ENCODE assay signal across 16 cellular contexts in the genomic region with DNA sequence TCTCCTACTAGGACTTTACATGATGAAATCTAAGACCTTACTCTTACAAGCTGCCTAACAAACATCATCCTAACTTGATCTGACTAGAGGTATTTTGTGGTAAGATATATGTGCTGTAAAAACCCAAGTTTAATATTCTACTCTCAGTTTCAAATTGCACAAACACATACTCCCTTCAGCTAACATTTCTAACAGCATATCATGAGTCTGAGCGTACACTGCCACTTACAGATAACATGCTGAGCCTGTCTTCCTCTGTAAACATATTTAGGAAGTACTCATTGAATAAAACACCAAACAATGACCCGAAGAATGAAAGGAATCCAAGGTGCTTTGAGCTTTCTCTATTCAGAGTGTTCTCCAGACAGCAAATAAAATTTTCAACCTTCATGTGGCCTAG. TPM values are rescaled to one million over a fixed set of nuclear protein-coding genes. Genes with fewer than 3 reads are reported as not detected.
DNase-seq lines count a peak whose midpoint lies in the region; ATAC-seq and TF ChIP-seq lines count a peak whose summit lies in the region.
"Had no signal": no experiment of that assay in that cellular context is flagged by ENCODE, and none has a peak within 500 bp of the region (broad histone marks: within the 10 kb centered on the region; RNA-seq: fewer than 3 reads in every experiment).

No MANE protein-coding gene starts in this region.

- peak; percentile 36 for DNase-seq in NCI-H748 (lab: John Stamatoyannopoulos, UW; ENCODE audit: unreplicated experiment)
- DNase-seq in NCI-H748 treated with DMSO at 0.1 percent for 48 hours (lab: John Stamatoyannopoulos, UW) = no peak
- DNase-seq in WTC11 (ENCODE audit: low spot score) = no peak
- DNase-seq in fibroblast of pulmonary artery (ENCODE audit: low read depth) = peak; percentile 39
- no peak for DNase-seq in stimulated activated effector memory CD8-positive, alpha-beta T cell treated with anti-CD3 and anti-CD28 coated beads, Interleukin-12 subunit alpha, Interleukin-12 subunit beta, amount 100 ng/mL, for 72 hours (ENCODE audit: low spot score in 2 of 2)
- DNase-seq in NCI-H187 (lab: John Stamatoyannopoulos, UW) = no peak
- no peak for DNase-seq in HEK293T (ENCODE audit: extremely low spot score)
- DNase-seq: activated CD4-positive, alpha-beta T cell treated with anti-CD3 and anti-CD28 coated beads for 1 hour; DND-41; mammary epithelial cell; right cardiac atrium; stimulated activated CD4-positive, alpha-beta T cell treated with anti-CD3 and anti-CD28 coated beads, Interleukin-1b, Interleukin-23, amount 100 ng/mL, for 48 hours had no signal

- H3K27me3 Mint-ChIP-seq in WTC11 (ENCODE audit: low read depth) = peaks cover 33% of the 10 kb centered on the region

- H3K27ac Mint-ChIP-seq in WTC11 = peak overlapping the region; percentile 15; the same call in 1 of the 2 replicates
- no peak overlapping the region for H3K27ac Mint-ChIP-seq in stimulated activated effector memory CD8-positive, alpha-beta T cell treated with anti-CD3 and anti-CD28 coated beads, Interleukin-12 subunit alpha, Interleukin-12 subunit beta, amount 100 ng/mL, for 72 hours
- H3K27ac Mint-ChIP-seq: activated naive CD8-positive, alpha-beta T cell had no signal

- H3K4me1 Mint-ChIP-seq in WTC11 = peaks cover 47% of the 10 kb centered on the region
- H3K4me1 Mint-ChIP-seq in stimulated activated effector memory CD8-positive, alpha-beta T cell treated with anti-CD3 and anti-CD28 coated beads, Interleukin-12 subunit alpha, Interleukin-12 subunit beta, amount 100 ng/mL, for 72 hours = peaks cover 59% of the 10 kb centered on the region

- H3K36me3 Mint-ChIP-seq in WTC11 = no peaks in the 10 kb centered on the region
- H3K36me3 Mint-ChIP-seq in stimulated activated effector memory CD8-positive, alpha-beta T cell treated with anti-CD3 and anti-CD28 coated beads, Interleukin-12 subunit alpha, Interleukin-12 subunit beta, amount 100 ng/mL, for 72 hours = no peaks in the 10 kb centered on the region
- H3K36me3 Mint-ChIP-seq: activated naive CD8-positive, alpha-beta T cell had no signal

- TF ChIP-seq CTCF in WTC11 (IDR thresholded peaks at IDR 0.05) = no peak
- no peak for TF ChIP-seq CTCF in fibroblast of pulmonary artery (IDR thresholded peaks at IDR 0.05; ENCODE audit: low read length, missing control alignments)

- POLR2A ChIA-PET in WTC11 (lab: Charles Lee) (no interaction called here), HEK293T (lab: Yijun Ruan, JAX) (no interaction called here)

- no peak overlapping the region for H3K4me3 Mint-ChIP-seq in WTC11
- no peak overlapping the region for H3K4me3 Mint-ChIP-seq in stimulated activated effector memory CD8-positive, alpha-beta T cell treated with anti-CD3 and anti-CD28 coated beads, Interleukin-12 subunit alpha, Interleukin-12 subunit beta, amount 100 ng/mL, for 72 hours
- H3K4me3 Mint-ChIP-seq: activated naive CD8-positive, alpha-beta T cell had no signal

- H3K9me3 Mint-ChIP-seq in WTC11 = peaks cover 8% of the 10 kb centered on the region
- no peaks in the 10 kb centered on the region for H3K9me3 Mint-ChIP-seq in stimulated activated effector memory CD8-positive, alpha-beta T cell treated with anti-CD3 and anti-CD28 coated beads, Interleukin-12 subunit alpha, Interleukin-12 subunit beta, amount 100 ng/mL, for 72 hours

- ATAC-seq in WTC11 (peak; percentile 53), GM21390 (IDR thresholded peaks at IDR 0.05; ENCODE audit: unreplicated experiment) (no peak)
- ATAC-seq in stimulated activated effector memory CD8-positive, alpha-beta T cell treated with anti-CD3 and anti-CD28 coated beads, Interleukin-12 subunit alpha, Interleukin-12 subunit beta, amount 100 ng/mL, for 72 hours = peak; percentile 84
- ATAC-seq: gastroesophageal sphincter, right cardiac atrium had no signal

- H3K4me3 ChIP-seq in fibroblast of pulmonary artery (replicated peaks; ENCODE audit: low read depth, low read length) = no peak overlapping the region
- H3K4me3 ChIP-seq: gastroesophageal sphincter, thoracic aorta had no signal

- CTCF ChIA-PET in WTC11 (lab: Charles Lee) = interaction anchor here (1.0 to 1.1 kb wide), 2 partner anchors 33 to 153 kb away, joined by 3 to 4 read pairs; no protein-coding TSS in a partner anchor
- CTCF ChIA-PET in HEK293T (lab: Yijun Ruan, JAX) = interaction anchor here (0.6 kb wide), 1 partner anchor 750 kb away, joined by 3 read pairs; no protein-coding TSS in a partner anchor

TF ChIP-seq in WTC11, 78 proteins besides CTCF, POLR2A, EP300 and RAD21:
- TF ChIP-seq TEAD1 (CRISPR knock-in tag; IDR thresholded peaks at IDR 0.05) (peak; percentile 47; the same call in 1 of the 2 replicates), ATF1 (CRISPR knock-in tag; IDR thresholded peaks at IDR 0.05) (no peak)

TF ChIP-seq in HEK293T, 16 proteins besides CTCF, POLR2A, EP300 and RAD21:
- TF ChIP-seq FOXM1 (IDR thresholded peaks at IDR 0.05; ENCODE audit: borderline replicate concordance) (no peak), L3MBTL2 (conservative IDR thresholded peaks at IDR 0.05) (no peak), ARNT (IDR thresholded peaks at IDR 0.05) (no peak), NFRKB (IDR thresholded peaks at IDR 0.05) (no peak), CTBP1 (IDR thresholded peaks at IDR 0.05; ENCODE audit: borderline replicate concordance) (no peak)
TF ChIP-seq in HEK293T: peak in this region for 0.

RNA-seq across cellular contexts. Expression of a gene that starts 7.9 kb away (rescaled TPM):
- not detected in 3 replicates for total RNA-seq in WTC11 (2021)

RNA-seq across cellular contexts. Expression of a gene that starts 30.7 kb away (rescaled TPM):
- not detected in 3 replicates for total RNA-seq in WTC11 (2021)
- total RNA-seq: mammary epithelial cell had no signal

Comparison
In these comparisons a context has a peak if more than half of its experiments do, and no peak if none do; other contexts are left out.
1. DNase-seq: peak in NCI-H748 (single experiment) and fibroblast of pulmonary artery (single experiment); none in NCI-H748 treated with DMSO at 0.1 percent for 48 hours (single experiment), WTC11 (single experiment), stimulated activated effector memory CD8-positive, alpha-beta T cell treated with anti-CD3 and anti-CD28 coated beads, Interleukin-12 subunit alpha, Interleukin-12 subunit beta, amount 100 ng/mL, for 72 hours (0 of 2), NCI-H187 (0 of 2) and HEK293T (single experiment).